9 cellular contexts compared by ENCODE assay signal in genomic region chr6:158654498-158654897, GRCh38. TPM values are rescaled to one million over a fixed set of nuclear protein-coding genes. Genes with fewer than 3 reads are reported as not detected.
DNase-seq lines count a peak whose midpoint lies in the region; ATAC-seq, FAIRE-seq and TF ChIP-seq lines count a peak whose summit lies in the region.
"Had no signal": no experiment of that assay in that cellular context is flagged by ENCODE, and none has a peak within 500 bp of the region (broad histone marks: within the 10 kb centered on the region; RNA-seq: fewer than 3 reads in every experiment).

No MANE protein-coding gene starts in this region.

- H3K27ac ChIP-seq in HEK293 (ENCODE audit: extremely low read depth, low read depth, low read length), result no peak overlapping the region
- H3K27ac ChIP-seq in esophagus (ENCODE audit: low read depth in 2 of 2, low read length in 1 of 2), result peak overlapping the region; percentile 73 to 79
- H3K27ac ChIP-seq in naive thymus-derived CD4-positive, alpha-beta T cell (ENCODE audit: low read depth, low read length), result peak overlapping the region; percentile 96

- H3K36me3 ChIP-seq in HEK293 (ENCODE audit: control insufficient read depth in 2 of 2, insufficient read depth in 1 of 2, low read length in 2 of 2), result no peaks in the 10 kb centered on the region
- H3K36me3 ChIP-seq in esophagus (ENCODE audit: control insufficient read depth in 2 of 2, insufficient read depth in 2 of 2, low read length in 1 of 2), result no peaks in the 10 kb centered on the region
- H3K36me3 ChIP-seq in naive thymus-derived CD4-positive, alpha-beta T cell (ENCODE audit: control insufficient read depth in 2 of 3, insufficient read depth in 3 of 3, low read length in 3 of 3), result no peaks in the 10 kb centered on the region

- POLR2A ChIA-PET in HEK293 (lab: Yijun Ruan, JAX), result no interaction called here
- POLR2A ChIA-PET in naive thymus-derived CD4-positive, alpha-beta T cell (lab: Charles Lee), result interaction anchor here (1.5 to 4.4 kb wide), 2 partner anchors 11 to 36 kb away, joined by 5 to 78 read pairs; partner anchors contain the start of gene DYNLT1

- H3K36me3 Mint-ChIP-seq in naive thymus-derived CD4-positive, alpha-beta T cell, result peaks cover 0 to 60% (median 5%) of the 10 kb centered on the region in 5 donors

- ATAC-seq in naive thymus-derived CD4-positive, alpha-beta T cell, result no peak

- H3K4me3 Mint-ChIP-seq in naive thymus-derived CD4-positive, alpha-beta T cell, result peak overlapping the region; percentile 53 to 88 (median 84)

- H3K4me1 Mint-ChIP-seq in naive thymus-derived CD4-positive, alpha-beta T cell, result peaks cover 41 to 80% (median 71%) of the 10 kb centered on the region in 7 donors

- FAIRE-seq in H54 (lab: Jason Lieb, UNC), result no peak
- FAIRE-seq: islet of Langerhans had no signal

- no peak for TF ChIP-seq CTCF in HEK293 (tag by site-specific recombination; IDR thresholded peaks at IDR 0.05)

- H3K27me3 Mint-ChIP-seq in naive thymus-derived CD4-positive, alpha-beta T cell, result no peaks in the 10 kb centered on the region

- H3K27ac Mint-ChIP-seq in naive thymus-derived CD4-positive, alpha-beta T cell, result peak overlapping the region; percentile 85 to 100 (median 99)

- no peaks in the 10 kb centered on the region for H3K27me3 ChIP-seq in esophagus (ENCODE audit: control insufficient read depth in 1 of 2, insufficient read depth in 2 of 2, low read length in 2 of 2)
- no peaks in the 10 kb centered on the region for H3K27me3 ChIP-seq in naive thymus-derived CD4-positive, alpha-beta T cell (ENCODE audit: control insufficient read depth in 2 of 2, insufficient read depth in 2 of 2, low read length in 2 of 2)

- H3K4me1 ChIP-seq in HEK293 (ENCODE audit: control insufficient read depth, insufficient read depth, low read length), result no peaks in the 10 kb centered on the region
- H3K4me1 ChIP-seq in esophagus (ENCODE audit: control insufficient read depth in 2 of 2, insufficient read depth in 2 of 2, low read length in 1 of 2), result peaks cover 0 to 4% of the 10 kb centered on the region in 2 donors
- H3K4me1 ChIP-seq in naive thymus-derived CD4-positive, alpha-beta T cell (ENCODE audit: control insufficient read depth in 2 of 2, insufficient read depth in 2 of 2, low read length in 2 of 2), result peaks cover 45 to 51% of the 10 kb centered on the region in 2 donors

- CTCF ChIA-PET in HEK293 (lab: Yijun Ruan, JAX), result interaction anchor here (1.0 to 1.2 kb wide), 2 partner anchors 18 to 440 kb away, joined by 6 read pairs; no protein-coding TSS in a partner anchor
- CTCF ChIA-PET in naive thymus-derived CD4-positive, alpha-beta T cell (lab: Charles Lee), result interaction anchor here (0.6 to 3.9 kb wide), 2 partner anchors 10 to 436 kb away, joined by 3 to 15 read pairs; partner anchors contain the start of gene DYNLT1

- H3K4me3 ChIP-seq in HEK293 (ENCODE audit: low read depth, low read length), result no peak overlapping the region
- H3K4me3 ChIP-seq in esophagus (ENCODE audit: low read depth in 1 of 2, low read length in 2 of 2), result no peak overlapping the region
- H3K4me3 ChIP-seq in naive thymus-derived CD4-positive, alpha-beta T cell (ENCODE audit: low read length), result peak overlapping the region; percentile 29

- WGBS in esophagus, 2 donors, result 53 to 64% methylated on average over 6 of the region's 6 CpGs

- intact Hi-C loops in naive thymus-derived CD4-positive, alpha-beta T cell (cut with micrococcal nuclease), result loop anchor here (5.0 to 10.0 kb wide), 7 partner anchors 163 to 770 kb away; partner anchors contain the start of genes EZR (in 1 of the 2), GTF2H5 (in 1 of the 2), SERAC1 (in 1 of the 2) and SYNJ2 (in 1 of the 2)

- no peak for TF ChIP-seq POLR2A in H54 (IDR thresholded peaks at IDR 0.05; ENCODE audit: low read depth, low read length)

- H3K9me3 ChIP-seq in HEK293 (ENCODE audit: control insufficient read depth, insufficient read depth, low read depth, low read length) (no peaks in the 10 kb centered on the region), esophagus (ENCODE audit: control insufficient read depth in 2 of 2, insufficient read depth in 1 of 2, low read depth in 1 of 2, low read length in 1 of 2) (no peaks in the 10 kb centered on the region)
- H3K9me3 ChIP-seq in naive thymus-derived CD4-positive, alpha-beta T cell (ENCODE audit: control insufficient read depth in 2 of 3, low read length in 3 of 3), result no peaks in the 10 kb centered on the region

- DNase-seq in SK-N-DZ (ENCODE audit: low spot score) (peak; percentile 93), RPMI8226 (no peak), NCI-H526 treated with DMSO at 0.1 percent for 48 hours (lab: John Stamatoyannopoulos, UW) (no peak), H54 (ENCODE audit: insufficient read length, low spot score) (no peak), GM19238 (ENCODE audit: insufficient read length, low spot score) (no peak)
- DNase-seq in naive thymus-derived CD4-positive, alpha-beta T cell, result no peak

- peaks cover 0 to 4% (median 0%) of the 10 kb centered on the region in 11 donors for H3K9me3 Mint-ChIP-seq in naive thymus-derived CD4-positive, alpha-beta T cell

TF ChIP-seq in HEK293, 187 proteins besides CTCF, POLR2A, EP300 and RAD21:
- TF ChIP-seq ZNF600 (tag by site-specific recombination; IDR thresholded peaks at IDR 0.05) (0 out of 2 replicates have a peak, but pooled peaks have one; percentile 38), ZNF221 (tag by site-specific recombination; IDR thresholded peaks at IDR 0.05; ENCODE audit: borderline replicate concordance) (no peak), ZNF830 (tag by site-specific recombination; IDR thresholded peaks at IDR 0.05; ENCODE audit: low read depth) (no peak), ZNF148 (tag by site-specific recombination; IDR thresholded peaks at IDR 0.05; ENCODE audit: borderline replicate concordance) (no peak), TRIM28 (IDR thresholded peaks at IDR 0.05; ENCODE audit: borderline replicate concordance, low read length) (0 out of 2 replicates have a peak, but pooled peaks have one; percentile 9), ZNF426 (tag by site-specific recombination; IDR thresholded peaks at IDR 0.05) (no peak), ZNF449 (tag by site-specific recombination; IDR thresholded peaks at IDR 0.05) (no peak), ZNF510 (tag by site-specific recombination; IDR thresholded peaks at IDR 0.05; ENCODE audit: insufficient replicate concordance) (no peak)
TF ChIP-seq in HEK293: peak in this region for 2.

RNA-seq across cellular contexts. Expression of gene SYTL3, which starts 4.6 kb away (rescaled TPM):
- polyA plus RNA-seq in SK-N-DZ (2014; cell fraction: cytosol; rRNA removed), result 3.3 and 6.0 TPM in 2 replicates
- polyA plus RNA-seq in SK-N-DZ (2014; cell fraction: nucleus; rRNA removed), result 3.2 and 6.0 TPM in 2 replicates
- polyA plus RNA-seq in esophagus, result 1 to 10 TPM; 2.4 to 2.6 TPM
- 10 to 100 TPM; 25.8 to 67.0 (median 31.1) TPM for total RNA-seq in naive thymus-derived CD4-positive, alpha-beta T cell
- 10 to 100 TPM; 13.4 to 27.3 TPM for polyA plus RNA-seq in naive thymus-derived CD4-positive, alpha-beta T cell

RNA-seq across cellular contexts. Expression of gene DYNLT1, which starts 10.0 kb away (rescaled TPM):
- polyA plus RNA-seq in SK-N-DZ (2014; cell fraction: cytosol; rRNA removed), result 333 and 438 TPM in 2 replicates
- polyA plus RNA-seq in SK-N-DZ (2014; cell fraction: nucleus; rRNA removed), result 295 and 313 TPM in 2 replicates
- polyA plus RNA-seq in esophagus, result 100 to 1,000 TPM; 168 to 183 TPM
- 100 to 1,000 TPM in 2 of 5 experiments, 10 to 100 TPM in 3; 66.4 to 122 (median 75.9) TPM for total RNA-seq in naive thymus-derived CD4-positive, alpha-beta T cell
- 10 to 100 TPM; 81.6 to 95.6 TPM for polyA plus RNA-seq in naive thymus-derived CD4-positive, alpha-beta T cell
